Comparison of ENCODE assay signal across 18 cellular contexts in the genomic region with DNA sequence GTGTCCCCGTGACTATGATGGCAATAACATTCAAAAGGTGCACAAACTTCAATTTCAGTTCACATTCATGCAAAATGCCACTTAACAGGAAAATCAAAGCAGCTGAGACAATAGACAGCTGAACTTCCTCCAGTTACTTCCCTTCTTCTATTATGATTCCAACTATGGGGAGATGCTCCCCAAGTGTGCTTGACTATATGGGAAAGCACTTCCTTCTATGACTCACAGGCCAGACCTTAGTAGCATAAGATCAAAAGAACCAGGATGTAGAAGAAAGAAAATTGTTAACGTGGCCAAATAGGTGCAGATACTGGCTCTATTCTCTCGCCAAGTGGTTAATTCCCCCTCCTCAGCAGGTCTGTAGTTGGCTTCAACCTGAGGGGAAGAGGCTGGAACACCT. TPM values are rescaled to one million over a fixed set of nuclear protein-coding genes. Genes with fewer than 3 reads are reported as not detected.
"Had no signal": no experiment of that assay in that cellular context is flagged by ENCODE, and none has a peak within 500 bp of the region (broad histone marks: within the 10 kb centered on the region; RNA-seq: fewer than 3 reads in every experiment).

No MANE protein-coding gene starts in this region.

- H3K4me1 Mint-ChIP-seq: activated naive CD8-positive, alpha-beta T cell treated with anti-CD3 and anti-CD28 coated beads, Interleukin-2, amount 10 ng/mL, durations not matched to agents 7 days and 5 days; mesothelial cell of epicardium; stimulated activated naive B cell treated with anti-CD40 and anti-IgM and Interleukin-4, amounts not matched to agents 10 μg/mL and 1 μg/mL and 100 μg/mL, for 72 hours; T-helper 17 cell had no signal

- H3K4me3 ChIP-seq: lung, thyroid gland had no signal

- H3K79me2 ChIP-seq: parathyroid adenoma had no signal

- H3K27ac ChIP-seq: parathyroid adenoma, thyroid gland, WERI-Rb-1 had no signal

- H3K27me3 Mint-ChIP-seq: activated naive CD8-positive, alpha-beta T cell treated with anti-CD3 and anti-CD28 coated beads, Interleukin-2, amount 10 ng/mL, durations not matched to agents 7 days and 5 days; T-helper 17 cell had no signal

- DNase-seq: activated CD4-positive, alpha-beta memory T cell treated with anti-CD3 and anti-CD28 coated beads for 36 hours; activated naive CD4-positive, alpha-beta T cell treated with Interleukin-2 at 50 U/mL for 16 hours; activated naive CD8-positive, alpha-beta T cell treated with anti-CD3 and anti-CD28 coated beads, Interleukin-2, amount 10 ng/mL, durations not matched to agents 7 days and 5 days; amygdala; head of caudate nucleus; islet precursor cell; stimulated activated naive B cell treated with anti-CD40 and anti-IgM and Interleukin-4, amounts not matched to agents 10 μg/mL and 1 μg/mL and 100 μg/mL, for 72 hours; T-helper 17 cell; thyroid gland; WERI-Rb-1 had no signal

- H3K9me3 Mint-ChIP-seq: activated naive CD8-positive, alpha-beta T cell treated with anti-CD3 and anti-CD28 coated beads, Interleukin-2, amount 10 ng/mL, durations not matched to agents 7 days and 5 days; activated T-helper 2 cell treated with anti-CD3 and anti-CD28 coated beads, Interferon-gamma antibody, Interleukin-2, Interleukin-4, amounts not matched to agents 10 μg/mL and 5 μg/mL and 100 μg/mL, durations not matched to agents 14 hours and 24 hours and 36 hours had no signal

- H2AFZ ChIP-seq: parathyroid adenoma had no signal

- H3K27me3 ChIP-seq: thyroid gland had no signal

- H3K36me3 ChIP-seq: thyroid gland, WERI-Rb-1 had no signal

- H3K9me3 ChIP-seq: thyroid gland had no signal

- ATAC-seq: left lobe of liver; sciatic nerve; stimulated activated naive B cell treated with anti-CD40 and anti-IgM and Interleukin-4, amounts not matched to agents 10 μg/mL and 1 μg/mL and 100 μg/mL, for 72 hours; T-helper 17 cell had no signal

- H3K4me3 Mint-ChIP-seq: activated CD4-positive, alpha-beta memory T cell treated with anti-CD3 and anti-CD28 coated beads for 36 hours; activated naive CD8-positive, alpha-beta T cell treated with anti-CD3 and anti-CD28 coated beads, Interleukin-2, amount 10 ng/mL, durations not matched to agents 7 days and 5 days; mesothelial cell of epicardium; nephron; stimulated activated naive B cell treated with anti-CD40 and anti-IgM and Interleukin-4, amounts not matched to agents 10 μg/mL and 1 μg/mL and 100 μg/mL, for 72 hours; T-helper 17 cell had no signal

- H3K36me3 Mint-ChIP-seq: activated CD4-positive, alpha-beta memory T cell treated with anti-CD3 and anti-CD28 coated beads for 36 hours; activated naive CD8-positive, alpha-beta T cell treated with anti-CD3 and anti-CD28 coated beads, Interleukin-2, amount 10 ng/mL, durations not matched to agents 7 days and 5 days; mesothelial cell of epicardium; stimulated activated naive B cell treated with anti-CD40 and anti-IgM and Interleukin-4, amounts not matched to agents 10 μg/mL and 1 μg/mL and 100 μg/mL, for 72 hours had no signal

- H3K9ac ChIP-seq: parathyroid adenoma had no signal

- H3K4me1 ChIP-seq: parathyroid adenoma, thyroid gland had no signal

- H3K27ac Mint-ChIP-seq: activated CD4-positive, alpha-beta memory T cell treated with anti-CD3 and anti-CD28 coated beads for 36 hours; activated naive CD8-positive, alpha-beta T cell treated with anti-CD3 and anti-CD28 coated beads, Interleukin-2, amount 10 ng/mL, durations not matched to agents 7 days and 5 days; activated T-helper 2 cell treated with anti-CD3 and anti-CD28 coated beads, Interferon-gamma antibody, Interleukin-2, Interleukin-4, amounts not matched to agents 10 μg/mL and 5 μg/mL and 100 μg/mL, durations not matched to agents 14 hours and 24 hours and 36 hours; mesothelial cell of epicardium; nephron; stimulated activated naive B cell treated with anti-CD40 and anti-IgM and Interleukin-4, amounts not matched to agents 10 μg/mL and 1 μg/mL and 100 μg/mL, for 72 hours; T-helper 17 cell had no signal

RNA-seq across cellular contexts. Expression of gene FAT3, which starts 7.8 kb away (rescaled TPM):
- total RNA-seq: activated CD4-positive, alpha-beta memory T cell treated with anti-CD3 and anti-CD28 coated beads for 36 hours; activated naive CD8-positive, alpha-beta T cell treated with anti-CD3 and anti-CD28 coated beads, Interleukin-2, amount 10 ng/mL, durations not matched to agents 7 days and 5 days; dermis microvascular lymphatic vessel endothelial cell; T-helper 17 cell had no signal
